Comparison of ENCODE assay signal across 8 cellular contexts in the genomic region with DNA sequence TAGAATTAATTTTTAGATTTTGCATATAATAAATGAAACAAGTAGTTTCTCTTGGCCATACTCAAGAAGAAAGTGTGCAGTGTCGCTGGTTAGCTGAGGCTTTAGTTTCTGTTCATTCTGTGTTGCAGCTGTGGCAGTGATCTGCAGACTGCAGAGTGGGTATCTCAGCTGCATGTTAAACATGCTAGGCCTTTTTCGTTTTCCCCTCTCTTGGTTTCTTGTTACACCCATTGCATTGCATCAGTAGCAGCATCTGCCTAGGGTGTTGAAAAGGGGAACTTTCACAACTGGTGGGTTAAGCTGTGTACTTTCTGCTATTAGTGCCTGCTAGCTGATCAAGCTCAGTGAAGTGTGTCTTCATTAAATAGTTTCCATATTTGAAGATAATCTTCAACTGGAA. TPM values are rescaled to one million over a fixed set of nuclear protein-coding genes. Genes with fewer than 3 reads are reported as not detected.
DNase-seq lines count a peak whose midpoint lies in the region; ATAC-seq, FAIRE-seq and TF ChIP-seq lines count a peak whose summit lies in the region.

No MANE protein-coding gene starts in this region.

- peak overlapping the region; percentile 100 for H3K4me2 ChIP-seq in DOHH2 (ENCODE audit: low read length)

- WGBS in pancreas, 2 donors: 69 to 84% methylated on average over 2 of the region's 2 CpGs

- H3F3A ChIP-seq in DOHH2 (ENCODE audit: control insufficient read depth, insufficient read depth): peaks cover 35% of the 10 kb centered on the region

- H3K27ac ChIP-seq in DOHH2 (ENCODE audit: low read depth, low read length) (peak overlapping the region; percentile 100), pancreas (no peak overlapping the region)

- TF ChIP-seq CTCF in DOHH2 (IDR thresholded peaks at IDR 0.05; ENCODE audit: low read depth, low read length, poor library complexity, severe bottlenecking) (no peak), pancreas (IDR thresholded peaks at IDR 0.05) (no peak)

- H3K27me3 ChIP-seq in DOHH2 (ENCODE audit: control insufficient read depth, low read length) (no peaks in the 10 kb centered on the region), pancreas (no peaks in the 10 kb centered on the region)

- H4K20me1 ChIP-seq in DOHH2 (ENCODE audit: control insufficient read depth, insufficient read depth, low read depth, low read length): no peaks in the 10 kb centered on the region

- H3K9me3 Mint-ChIP-seq in activated T-helper 1 cell treated with anti-CD3 and anti-CD28 coated beads, Interleukin-12 subunit alpha, Interleukin-12 subunit beta, Interleukin-2, Interleukin-4 antibody, amounts not matched to agents 30 ng/mL and 10 ng/mL and 1 ng/mL, durations not matched to agents 14 hours and 24 hours and 36 hours: no peaks in the 10 kb centered on the region

- H3K4me3 ChIP-seq in DOHH2 (ENCODE audit: low read length): peak overlapping the region; percentile 81
- H3K4me3 ChIP-seq in pancreas: no peak overlapping the region

- H3K4me1 Mint-ChIP-seq in activated T-helper 1 cell treated with anti-CD3 and anti-CD28 coated beads, Interleukin-12 subunit alpha, Interleukin-12 subunit beta, Interleukin-2, Interleukin-4 antibody, amounts not matched to agents 30 ng/mL and 10 ng/mL and 1 ng/mL, durations not matched to agents 14 hours and 24 hours and 36 hours (ENCODE audit: low read depth): peaks cover 40% of the 10 kb centered on the region

- H3K36me3 ChIP-seq in DOHH2 (ENCODE audit: control insufficient read depth, low read length) (peaks cover 58% of the 10 kb centered on the region), pancreas (peaks cover 0 to 13% (median 0%) of the 10 kb centered on the region in 3 donors)

- intact Hi-C loops in activated T-helper 1 cell treated with anti-CD3 and anti-CD28 coated beads, Interleukin-12 subunit alpha, Interleukin-12 subunit beta, Interleukin-2, Interleukin-4 antibody, amounts not matched to agents 30 ng/mL and 10 ng/mL and 1 ng/mL, durations not matched to agents 14 hours and 24 hours and 36 hours (cut with micrococcal nuclease): no loop called here
- intact Hi-C loops in pancreas (cut with DNase I): no loop called here

- FAIRE-seq in pancreas (lab: Jason Lieb, UNC): no peak

- peaks cover 70% of the 10 kb centered on the region for H3K79me2 ChIP-seq in DOHH2 (ENCODE audit: control insufficient read depth, low read length)

- peaks cover 75% of the 10 kb centered on the region for H3K4me1 ChIP-seq in DOHH2 (ENCODE audit: control insufficient read depth, low read length)
- H3K4me1 ChIP-seq in pancreas: peaks cover 0 to 8% (median 4%) of the 10 kb centered on the region in 3 donors

- no peak for DNase-seq in activated T-helper 1 cell treated with anti-CD3 and anti-CD28 coated beads, Interleukin-12 subunit alpha, Interleukin-12 subunit beta, Interleukin-2, Interleukin-4 antibody, amounts not matched to agents 30 ng/mL and 10 ng/mL and 1 ng/mL, durations not matched to agents 14 hours and 24 hours and 36 hours (ENCODE audit: low spot score)
- DNase-seq in pancreas (no peak), NCI-H1092 (lab: John Stamatoyannopoulos, UW) (no peak), DMS153 treated with DMSO at 0.1 percent for 48 hours (lab: John Stamatoyannopoulos, UW; ENCODE audit: unreplicated experiment) (no peak), SK-N-DZ (ENCODE audit: low spot score) (no peak)

- peak overlapping the region; percentile 29 for H3K27ac Mint-ChIP-seq in activated T-helper 1 cell treated with anti-CD3 and anti-CD28 coated beads, Interleukin-12 subunit alpha, Interleukin-12 subunit beta, Interleukin-2, Interleukin-4 antibody, amounts not matched to agents 30 ng/mL and 10 ng/mL and 1 ng/mL, durations not matched to agents 14 hours and 24 hours and 36 hours

- no peak overlapping the region for H3K4me3 Mint-ChIP-seq in activated T-helper 1 cell treated with anti-CD3 and anti-CD28 coated beads, Interleukin-12 subunit alpha, Interleukin-12 subunit beta, Interleukin-2, Interleukin-4 antibody, amounts not matched to agents 30 ng/mL and 10 ng/mL and 1 ng/mL, durations not matched to agents 14 hours and 24 hours and 36 hours

- ATAC-seq in GM19463 (IDR thresholded peaks at IDR 0.05; ENCODE audit: unreplicated experiment) (peak; percentile 96), HG03442 (IDR thresholded peaks at IDR 0.05; ENCODE audit: unreplicated experiment) (peak; percentile 96), pancreas (peak in 3 of 4 donors; percentile 34 to 51 (median 44))

- no peaks in the 10 kb centered on the region for H3K27me3 Mint-ChIP-seq in activated T-helper 1 cell treated with anti-CD3 and anti-CD28 coated beads, Interleukin-12 subunit alpha, Interleukin-12 subunit beta, Interleukin-2, Interleukin-4 antibody, amounts not matched to agents 30 ng/mL and 10 ng/mL and 1 ng/mL, durations not matched to agents 14 hours and 24 hours and 36 hours (ENCODE audit: insufficient read depth)

- no peaks in the 10 kb centered on the region for H3K9me2 ChIP-seq in DOHH2 (replicated peaks; ENCODE audit: control insufficient read depth, low read length)

- H3K36me3 Mint-ChIP-seq in activated T-helper 1 cell treated with anti-CD3 and anti-CD28 coated beads, Interleukin-12 subunit alpha, Interleukin-12 subunit beta, Interleukin-2, Interleukin-4 antibody, amounts not matched to agents 30 ng/mL and 10 ng/mL and 1 ng/mL, durations not matched to agents 14 hours and 24 hours and 36 hours (ENCODE audit: low read depth): peaks cover 16% of the 10 kb centered on the region

- H3K9me3 ChIP-seq in DOHH2 (ENCODE audit: control insufficient read depth, insufficient read depth, low read length) (no peaks in the 10 kb centered on the region), pancreas (no peaks in the 10 kb centered on the region)

RNA-seq across cellular contexts. Expression of a gene that starts 51.3 kb away (rescaled TPM):
- total RNA-seq in activated T-helper 1 cell treated with anti-CD3 and anti-CD28 coated beads, Interleukin-12 subunit alpha, Interleukin-12 subunit beta, Interleukin-2, Interleukin-4 antibody, amounts not matched to agents 30 ng/mL and 10 ng/mL and 1 ng/mL, durations not matched to agents 14 hours and 24 hours and 36 hours: 75.4 and 79.4 TPM in 2 replicates
- total RNA-seq in pancreas: 10 to 100 TPM; 14.0 to 32.0 (median 16.6) TPM
- 10 to 100 TPM in 1 of 2 donors, 1 to 10 TPM in 1; 4.7 to 14.9 TPM for polyA plus RNA-seq in pancreas
- polyA plus RNA-seq in SK-N-DZ (2014; cell fraction: cytosol; rRNA removed): 49.5 and 52.5 TPM in 2 replicates
- 28.1 and 29.8 TPM in 2 replicates for polyA plus RNA-seq in SK-N-DZ (2014; cell fraction: nucleus; rRNA removed)

Comparison
In these comparisons a context has a peak if more than half of its experiments do, and no peak if none do; other contexts are left out.
1. ATAC-seq: peak in every context shown above with its lines; median percentile 96 in GM19463; 96 in HG03442; 44 in pancreas.